ENCODE assay signal across 15 cellular contexts in the genomic region with DNA sequence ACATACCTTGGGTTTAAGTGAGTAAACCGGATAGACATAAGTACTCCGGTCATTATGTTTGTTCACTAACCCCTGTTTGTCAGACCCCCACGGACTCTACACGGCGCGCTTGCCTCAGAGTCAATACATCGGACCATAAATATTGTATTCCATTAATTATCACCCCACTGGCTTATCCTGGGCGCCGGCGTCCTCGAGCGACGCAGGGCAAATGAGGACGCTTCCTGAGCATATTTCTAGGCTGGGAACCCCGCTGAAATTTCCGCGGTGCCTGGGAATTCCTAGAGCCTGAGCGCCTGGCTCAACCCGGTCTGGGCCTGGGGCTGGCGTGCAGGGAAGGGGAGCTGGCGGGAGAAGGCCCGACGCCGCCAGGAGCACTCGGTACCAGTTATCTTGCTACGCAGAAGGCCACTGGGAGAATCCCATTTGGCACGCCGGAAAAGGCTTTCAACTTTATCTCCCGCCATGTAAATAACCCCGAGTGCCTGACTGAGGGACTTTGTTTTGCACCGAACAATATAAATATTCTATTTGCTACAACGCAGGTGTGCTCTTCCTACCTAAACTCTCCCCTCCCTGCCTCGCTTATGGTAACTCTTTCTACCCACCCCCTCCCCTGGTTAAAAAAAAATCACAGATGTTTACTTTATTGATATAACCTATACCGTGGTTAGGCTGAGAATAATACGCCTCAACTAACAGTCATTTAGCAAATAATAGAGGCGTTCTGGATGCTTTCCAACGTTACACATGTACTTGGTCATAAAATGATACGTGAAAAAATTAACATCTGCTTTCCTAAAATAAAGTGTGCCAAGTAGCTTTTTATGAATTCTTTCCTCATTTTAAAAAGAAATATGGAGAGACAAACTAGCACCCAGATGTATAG. TPM values are rescaled to one million over a fixed set of nuclear protein-coding genes. Genes with fewer than 3 reads are reported as not detected.
A peak's percentile ranks its signal among the peaks of the same experiment; 100 is the strongest.
DNase-seq lines count a peak whose midpoint lies in the region; ATAC-seq, FAIRE-seq and TF ChIP-seq lines count a peak whose summit lies in the region.
"Had no signal": no experiment of that assay in that cellular context is flagged by ENCODE, and none has a peak within 500 bp of the region (broad histone marks: within the 10 kb centered on the region; RNA-seq: fewer than 3 reads in every experiment).

No MANE protein-coding gene starts in this region.

- DNase-seq in H7 (peak; percentile 84), NCI-H748 (lab: John Stamatoyannopoulos, UW; ENCODE audit: unreplicated experiment) (peak; percentile 98), endothelial cell of umbilical vein (ENCODE audit: low read depth, low spot score) (no peak), neural progenitor cell (ENCODE audit: low spot score) (peak; percentile 80), BE2C (no peak), DMS153 (lab: John Stamatoyannopoulos, UW) (no peak)
- DNase-seq: CD4-positive, alpha-beta T cell; colonic mucosa; HCEC 1CT; Karpas-422 had no signal

- H3F3A ChIP-seq in neural progenitor cell (ENCODE audit: low read depth): peaks cover 47% of the 10 kb centered on the region

- ATAC-seq in HG03196 (IDR thresholded peaks at IDR 0.05; ENCODE audit: unreplicated experiment): no peak
- ATAC-seq in GM18868 (IDR thresholded peaks at IDR 0.05; ENCODE audit: unreplicated experiment): no peak
- ATAC-seq: activated T-helper 17 cell treated with anti-CD3 and anti-CD28 coated beads, Interleukin-2, amount 50 U/mL, for 72 hours had no signal

- no peaks in the 10 kb centered on the region for H3K36me3 Mint-ChIP-seq in neural progenitor cell

- H3K9ac ChIP-seq in endothelial cell of umbilical vein (replicated peaks; ENCODE audit: extremely low read depth, insufficient read depth, low read length) (no peak overlapping the region), neural progenitor cell (no peak overlapping the region)

- no peak for FAIRE-seq in endothelial cell of umbilical vein (lab: Jason Lieb, UNC)

- TF ChIP-seq CTCF in endothelial cell of umbilical vein (IDR thresholded peaks at IDR 0.05; ENCODE audit: extremely low read depth in 1 of 2, insufficient read depth in 1 of 2, low read depth in 1 of 2, low read length in 2 of 2) (no peak), neural progenitor cell (IDR thresholded peaks at IDR 0.05) (no peak), BE2C (IDR thresholded peaks at IDR 0.05; ENCODE audit: low read depth, low read length) (no peak)

- no peaks in the 10 kb centered on the region for H3K9me3 ChIP-seq in endothelial cell of umbilical vein (replicated peaks; ENCODE audit: control insufficient read depth, insufficient read depth, low read length)
- no peaks in the 10 kb centered on the region for H3K9me3 ChIP-seq in neural progenitor cell (ENCODE audit: low read depth)
- H3K9me3 ChIP-seq in BE2C: no peaks in the 10 kb centered on the region
- H3K9me3 ChIP-seq: colonic mucosa had no signal

- H3K27me3 Mint-ChIP-seq in neural progenitor cell (ENCODE audit: insufficient read depth, low read depth): peaks cover 40% of the 10 kb centered on the region

- BruUV-seq in endothelial cell of umbilical vein (replicated peaks; lab: Mats Ljungman, UMichigan): no TSS peak

- CTCF ChIA-PET in endothelial cell of umbilical vein (lab: Charles Lee): interaction anchor here (0.6 to 5.8 kb wide), 6 partner anchors 10 to 686 kb away, joined by 3 to 25 read pairs (median 3); no protein-coding TSS in a partner anchor

- H3K36me3 ChIP-seq in H7 (replicated peaks; ENCODE audit: control insufficient read depth, insufficient read depth, low read length): no peaks in the 10 kb centered on the region
- no peaks in the 10 kb centered on the region for H3K36me3 ChIP-seq in endothelial cell of umbilical vein (ENCODE audit: control insufficient read depth in 2 of 2, extremely low read depth in 1 of 2, insufficient read depth in 2 of 2, low read length in 2 of 2)
- no peaks in the 10 kb centered on the region for H3K36me3 ChIP-seq in neural progenitor cell
- no peaks in the 10 kb centered on the region for H3K36me3 ChIP-seq in BE2C
- H3K36me3 ChIP-seq: colonic mucosa had no signal

- H3K27me3 ChIP-seq in H7 (ENCODE audit: control insufficient read depth, insufficient read depth, low read length): peaks cover 100% of the 10 kb centered on the region
- H3K27me3 ChIP-seq in endothelial cell of umbilical vein (ENCODE audit: control insufficient read depth in 2 of 2, insufficient read depth in 2 of 2, low read length in 2 of 2): peaks cover 54 to 80% of the 10 kb centered on the region in 2 experiments
- H3K27me3 ChIP-seq in neural progenitor cell: peaks cover 100% of the 10 kb centered on the region
- peaks cover 3% of the 10 kb centered on the region; the same call in 1 of the 2 replicates for H3K27me3 ChIP-seq in BE2C

- H2AFZ ChIP-seq in endothelial cell of umbilical vein (ENCODE audit: low read depth, low read length) (no peak overlapping the region), neural progenitor cell (replicated peaks) (no peak overlapping the region)

- peaks cover 2% of the 10 kb centered on the region for H3K4me1 ChIP-seq in endothelial cell of umbilical vein (ENCODE audit: control insufficient read depth, extremely low read depth, insufficient read depth, low read length)
- peaks cover 46% of the 10 kb centered on the region for H3K4me1 ChIP-seq in neural progenitor cell
- no peaks in the 10 kb centered on the region for H3K4me1 ChIP-seq in BE2C
- H3K4me1 ChIP-seq: colonic mucosa had no signal

- H3K4me2 ChIP-seq in endothelial cell of umbilical vein (ENCODE audit: insufficient read depth, low read length): no peak overlapping the region
- peak overlapping the region; percentile 48 for H3K4me2 ChIP-seq in neural progenitor cell

- H3K4me3 ChIP-seq in H7 (ENCODE audit: insufficient read depth, low read depth, low read length) (no peak overlapping the region), endothelial cell of umbilical vein (replicated peaks in 1 of 3; ENCODE audit: insufficient read depth in 1 of 3, low read depth in 1 of 3, low read length in 3 of 3) (no peak overlapping the region), neural progenitor cell (no peak overlapping the region), BE2C (ENCODE audit: low read depth, low read length) (no peak overlapping the region)
- H3K4me3 ChIP-seq: colonic mucosa had no signal

- intact Hi-C loops in endothelial cell of umbilical vein (cut with micrococcal nuclease): no loop called here

- dilution Hi-C loops in endothelial cell of umbilical vein (cut with MboI; ENCODE audit: extremely low pct_ligation_motif_present, low sequenced_read_pairs): no loop called here

- H3K4me1 Mint-ChIP-seq in neural progenitor cell: peaks cover 38% of the 10 kb centered on the region
- H3K4me1 Mint-ChIP-seq: activated T-helper 17 cell treated with anti-CD3 and anti-CD28 coated beads, Interleukin-2, amount 50 U/mL, for 72 hours had no signal

- H3K9me1 ChIP-seq in endothelial cell of umbilical vein (replicated peaks; ENCODE audit: control insufficient read depth, extremely low read depth, insufficient read depth, low read length): no peaks in the 10 kb centered on the region

- H4K20me1 ChIP-seq in endothelial cell of umbilical vein (replicated peaks; ENCODE audit: control insufficient read depth, extremely low read depth, insufficient read depth, low read length) (no peaks in the 10 kb centered on the region), neural progenitor cell (ENCODE audit: low read depth) (peaks cover 77% of the 10 kb centered on the region)

- no peak overlapping the region for H3K4me3 Mint-ChIP-seq in neural progenitor cell
- H3K4me3 Mint-ChIP-seq: activated T-helper 17 cell treated with anti-CD3 and anti-CD28 coated beads, Interleukin-2, amount 50 U/mL, for 72 hours; CD4-positive, alpha-beta T cell had no signal

- no peak for TF ChIP-seq POLR2A in endothelial cell of umbilical vein (IDR thresholded peaks at IDR 0.05; ENCODE audit: low read depth, low read length)

- POLR2A ChIA-PET in endothelial cell of umbilical vein (lab: Charles Lee): no interaction called here

- H3K27ac Mint-ChIP-seq in neural progenitor cell: peak overlapping the region; percentile 18
- H3K27ac Mint-ChIP-seq: activated T-helper 17 cell treated with anti-CD3 and anti-CD28 coated beads, Interleukin-2, amount 50 U/mL, for 72 hours; CD4-positive, alpha-beta T cell had no signal

- no peaks in the 10 kb centered on the region for H3K9me3 Mint-ChIP-seq in neural progenitor cell
- H3K9me3 Mint-ChIP-seq: activated T-helper 17 cell treated with anti-CD3 and anti-CD28 coated beads, Interleukin-2, amount 50 U/mL, for 72 hours; CD4-positive, alpha-beta T cell had no signal

- H3K27ac ChIP-seq in endothelial cell of umbilical vein (ENCODE audit: insufficient read depth, low read depth, low read length) (no peak overlapping the region), neural progenitor cell (no peak overlapping the region)
- H3K27ac ChIP-seq: colonic mucosa, RWPE1, VCaP had no signal

- H3K79me2 ChIP-seq in endothelial cell of umbilical vein (ENCODE audit: control insufficient read depth, insufficient read depth, low read length) (no peaks in the 10 kb centered on the region), neural progenitor cell (ENCODE audit: low read depth) (no peaks in the 10 kb centered on the region)

RNA-seq across cellular contexts. Expression of a gene that starts 19.5 kb away (rescaled TPM):
- total RNA-seq in H7 (2014; rRNA removed; shearing (Covaris generic)): not detected in 2 replicates
- total RNA-seq in endothelial cell of umbilical vein (21.5 and 23.9 TPM in 2 replicates), neural progenitor cell (ENCODE audit: low replicate concordance) (9.1 and 21.1 TPM in 2 replicates)
- 33.4 and 38.7 TPM in 2 replicates for polyA plus RNA-seq in endothelial cell of umbilical vein
- 31.6 and 42.3 TPM in 2 replicates for polyA plus RNA-seq in endothelial cell of umbilical vein (2011; cell fraction: cytosol; rRNA removed)
- 97.7 and 111 TPM in 2 replicates for polyA plus RNA-seq in endothelial cell of umbilical vein (2011; cell fraction: nucleus; rRNA removed)
- polyA plus RNA-seq in endothelial cell of umbilical vein (2012): 38.8 and 50.2 TPM in 2 replicates
- polyA minus RNA-seq in endothelial cell of umbilical vein: 24.0 and 27.0 TPM in 2 replicates
- 58.8 TPM for polyA minus RNA-seq in endothelial cell of umbilical vein (2011; cell fraction: cytosol; rRNA and poly(A)+ RNA removed)
- 30.2 and 53.4 TPM in 2 replicates for polyA minus RNA-seq in endothelial cell of umbilical vein (2011; cell fraction: nucleus; rRNA and poly(A)+ RNA removed)
- polyA plus RNA-seq in BE2C (2012; ENCODE audit: insufficient read depth, insufficient read length, low read depth): 13.1 TPM
- total RNA-seq: activated T-helper 17 cell treated with anti-CD3 and anti-CD28 coated beads, Interleukin-2, amount 50 U/mL, for 72 hours; CD4-positive, alpha-beta T cell had no signal

RNA-seq across cellular contexts. Expression of a gene that starts 21.5 kb away (rescaled TPM):
- total RNA-seq in H7 (2014; rRNA removed; shearing (Covaris generic)): 1.1 and 1.8 TPM in 2 replicates
- total RNA-seq in endothelial cell of umbilical vein: 13.8 and 15.2 TPM in 2 replicates
- polyA plus RNA-seq in endothelial cell of umbilical vein: 2.7 and 4.2 TPM in 2 replicates
- polyA plus RNA-seq in endothelial cell of umbilical vein (2011; cell fraction: cytosol; rRNA removed): 7.2 and 7.4 TPM in 2 replicates
- polyA plus RNA-seq in endothelial cell of umbilical vein (2011; cell fraction: nucleus; rRNA removed): 21.4 and 23.4 TPM in 2 replicates
- 13.3 and 18.0 TPM in 2 replicates for polyA plus RNA-seq in endothelial cell of umbilical vein (2012)
- polyA minus RNA-seq in endothelial cell of umbilical vein: 9.6 and 14.7 TPM in 2 replicates
- 1.6 TPM for polyA minus RNA-seq in endothelial cell of umbilical vein (2011; cell fraction: cytosol; rRNA and poly(A)+ RNA removed)
- 95.5 and 106 TPM in 2 replicates for polyA minus RNA-seq in endothelial cell of umbilical vein (2011; cell fraction: nucleus; rRNA and poly(A)+ RNA removed)
- 8.3 and 9.3 TPM in 2 replicates for total RNA-seq in neural progenitor cell (ENCODE audit: low replicate concordance)
- 2.7 TPM for polyA plus RNA-seq in BE2C (2012; ENCODE audit: insufficient read depth, insufficient read length, low read depth)
- total RNA-seq: activated T-helper 17 cell treated with anti-CD3 and anti-CD28 coated beads, Interleukin-2, amount 50 U/mL, for 72 hours; CD4-positive, alpha-beta T cell had no signal

Comparison
In these comparisons a context has a peak if more than half of its experiments do, and no peak if none do; other contexts are left out.
1. DNase-seq: peak in H7 (single experiment), NCI-H748 (single experiment) and neural progenitor cell (single experiment); none in endothelial cell of umbilical vein (single experiment), BE2C (single experiment) and DMS153 (single experiment).
2. RNA of a gene that starts 19.5 kb away (total RNA-seq): 21.5 to 23.9 TPM in endothelial cell of umbilical vein and 9.1 to 21.1 TPM in neural progenitor cell; not detected in H7; every median in the first group is over 10 times any median in the second.